ENCODE assay signal across 8 cellular contexts in genomic region chr5:60287174-60287771, GRCh38.
A peak's percentile ranks its signal among the peaks of the same experiment; 100 is the strongest.
DNase-seq lines count a peak whose midpoint lies in the region; ATAC-seq lines count a peak whose summit lies in the region.

No MANE protein-coding gene starts in this region.

- H3K4me1 ChIP-seq in NT2/D1 (ENCODE audit: insufficient read depth, insufficient read length), result no peaks in the 10 kb centered on the region
- H3K4me1 ChIP-seq in naive thymus-derived CD4-positive, alpha-beta T cell (ENCODE audit: control insufficient read depth in 2 of 2, insufficient read depth in 2 of 2, low read length in 2 of 2), result no peaks in the 10 kb centered on the region

- H3K27ac ChIP-seq in naive thymus-derived CD4-positive, alpha-beta T cell (ENCODE audit: low read depth, low read length), result no peak overlapping the region

- intact Hi-C loops in naive thymus-derived CD4-positive, alpha-beta T cell (cut with micrococcal nuclease), result loop anchor here in 1 of 2 donors (10.0 kb wide), 1 partner anchor 472 kb away; no protein-coding TSS in a partner anchor

- H3K9me3 ChIP-seq in NT2/D1 (ENCODE audit: insufficient read depth, low read length), result no peaks in the 10 kb centered on the region
- H3K9me3 ChIP-seq in naive thymus-derived CD4-positive, alpha-beta T cell (ENCODE audit: control insufficient read depth in 2 of 3, low read length in 3 of 3), result no peaks in the 10 kb centered on the region

- ATAC-seq in GM18870 (IDR thresholded peaks at IDR 0.05; ENCODE audit: unreplicated experiment), result peak; percentile 90
- ATAC-seq in HG03196 (IDR thresholded peaks at IDR 0.05; ENCODE audit: unreplicated experiment), result peak; percentile 85
- peak; percentile 61 for ATAC-seq in naive thymus-derived CD4-positive, alpha-beta T cell
- ATAC-seq in GM21717 (IDR thresholded peaks at IDR 0.05; ENCODE audit: unreplicated experiment), result no peak

- in situ Hi-C loops in Caki2 (cut with HindIII; ENCODE audit: low pct_unique_long_range_greater_than_20kb, low sequenced_read_pairs), result no loop called here

- H3K4me1 Mint-ChIP-seq in naive thymus-derived CD4-positive, alpha-beta T cell, result no peaks in the 10 kb centered on the region
- H3K4me1 Mint-ChIP-seq in activated T-cell treated with anti-CD3 and anti-CD28 coated beads, Interleukin-2, amount 50 U/mL, for 24 hours (ENCODE audit: low read depth), result no peaks in the 10 kb centered on the region

- no peaks in the 10 kb centered on the region for H3K27me3 ChIP-seq in NT2/D1 (ENCODE audit: insufficient read depth, insufficient read length)
- H3K27me3 ChIP-seq in naive thymus-derived CD4-positive, alpha-beta T cell (ENCODE audit: control insufficient read depth in 2 of 2, insufficient read depth in 2 of 2, low read length in 2 of 2), result no peaks in the 10 kb centered on the region

- CTCF ChIA-PET in naive thymus-derived CD4-positive, alpha-beta T cell (lab: Charles Lee), result no interaction called here

- peaks cover 0 to 5% (median 0%) of the 10 kb centered on the region in 11 donors for H3K9me3 Mint-ChIP-seq in naive thymus-derived CD4-positive, alpha-beta T cell
- H3K9me3 Mint-ChIP-seq in activated T-cell treated with anti-CD3 and anti-CD28 coated beads, Interleukin-2, amount 50 U/mL, for 24 hours, result peaks cover 2% of the 10 kb centered on the region

- DNase-seq in Caki2 (ENCODE audit: low read depth), result peak; percentile 25
- DNase-seq in NT2/D1 (ENCODE audit: low read depth, low spot score), result peak; percentile 71
- peak; percentile 23 to 81 for DNase-seq in dermis microvascular lymphatic vessel endothelial cell (ENCODE audit: low read depth in 2 of 2)
- DNase-seq in naive thymus-derived CD4-positive, alpha-beta T cell, result no peak
- DNase-seq in activated T-cell treated with anti-CD3 and anti-CD28 coated beads, Interleukin-2, amount 50 U/mL, for 24 hours, result no peak

- H3K27me3 Mint-ChIP-seq in naive thymus-derived CD4-positive, alpha-beta T cell, result no peaks in the 10 kb centered on the region
- H3K27me3 Mint-ChIP-seq in activated T-cell treated with anti-CD3 and anti-CD28 coated beads, Interleukin-2, amount 50 U/mL, for 24 hours, result no peaks in the 10 kb centered on the region

- no peak overlapping the region for H3K27ac Mint-ChIP-seq in naive thymus-derived CD4-positive, alpha-beta T cell
- H3K27ac Mint-ChIP-seq in activated T-cell treated with anti-CD3 and anti-CD28 coated beads, Interleukin-2, amount 50 U/mL, for 24 hours, result no peak overlapping the region

- no peaks in the 10 kb centered on the region for H3K36me3 Mint-ChIP-seq in naive thymus-derived CD4-positive, alpha-beta T cell
- no peaks in the 10 kb centered on the region for H3K36me3 Mint-ChIP-seq in activated T-cell treated with anti-CD3 and anti-CD28 coated beads, Interleukin-2, amount 50 U/mL, for 24 hours (ENCODE audit: low read depth)

- H3K4me3 ChIP-seq in NT2/D1 (ENCODE audit: insufficient read length, low read depth), result no peak overlapping the region
- no peak overlapping the region for H3K4me3 ChIP-seq in naive thymus-derived CD4-positive, alpha-beta T cell (ENCODE audit: low read length)

- no peak overlapping the region for H3K4me3 Mint-ChIP-seq in naive thymus-derived CD4-positive, alpha-beta T cell
- H3K4me3 Mint-ChIP-seq in activated T-cell treated with anti-CD3 and anti-CD28 coated beads, Interleukin-2, amount 50 U/mL, for 24 hours, result no peak overlapping the region

- POLR2A ChIA-PET in naive thymus-derived CD4-positive, alpha-beta T cell (lab: Charles Lee), result no interaction called here

- H3K9ac ChIP-seq in NT2/D1 (ENCODE audit: insufficient read length, low read depth), result no peak overlapping the region

- no peaks in the 10 kb centered on the region for H3K36me3 ChIP-seq in NT2/D1 (ENCODE audit: insufficient read depth, insufficient read length, low read length)
- H3K36me3 ChIP-seq in naive thymus-derived CD4-positive, alpha-beta T cell (ENCODE audit: control insufficient read depth in 2 of 3, insufficient read depth in 3 of 3, low read length in 3 of 3), result no peaks in the 10 kb centered on the region

Comparison
In these comparisons a context has a peak if more than half of its experiments do, and no peak if none do; other contexts are left out.
1. DNase-seq: peak in Caki2 (single experiment), NT2/D1 (single experiment) and dermis microvascular lymphatic vessel endothelial cell (2 of 2); none in naive thymus-derived CD4-positive, alpha-beta T cell (0 of 9) and activated T-cell treated with anti-CD3 and anti-CD28 coated beads, Interleukin-2, amount 50 U/mL, for 24 hours (single experiment).